ENCODE assay signal across 27 cellular contexts in the genomic region with DNA sequence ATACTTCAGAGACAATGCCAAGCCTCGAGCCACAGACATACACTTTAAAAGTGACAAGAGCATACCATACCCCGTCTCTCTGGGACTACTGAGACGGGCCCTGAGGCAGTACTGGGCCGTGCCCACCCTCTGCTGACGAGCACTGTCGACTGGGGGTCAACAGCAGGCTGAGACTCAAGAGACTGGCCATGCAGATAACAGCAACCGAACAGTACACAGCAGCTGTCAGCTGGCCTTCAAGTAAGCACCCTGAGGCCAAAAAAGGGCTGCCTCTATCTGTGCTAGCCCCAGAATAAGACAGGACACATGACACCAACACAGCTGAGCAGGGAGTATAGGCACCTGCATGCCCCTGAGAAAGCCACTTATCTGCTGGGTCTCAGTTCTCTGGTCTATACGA. TPM values are rescaled to one million over a fixed set of nuclear protein-coding genes. Genes with fewer than 3 reads are reported as not detected.
DNase-seq lines count a peak whose midpoint lies in the region; ATAC-seq, FAIRE-seq and TF ChIP-seq lines count a peak whose summit lies in the region.
"Had no signal": no experiment of that assay in that cellular context is flagged by ENCODE, and none has a peak within 500 bp of the region (broad histone marks: within the 10 kb centered on the region; RNA-seq: fewer than 3 reads in every experiment).

No MANE protein-coding gene starts in this region.

- TF ChIP-seq CTCF in K562 (IDR thresholded peaks at IDR 0.05 in 2 of 3, conservative IDR thresholded peaks at IDR 0.05 in 1 of 3; ENCODE audit: insufficient read depth in 2 of 3, low read depth in 1 of 3, low read length in 3 of 3) (no peak), psoas muscle (IDR thresholded peaks at IDR 0.05) (no peak), HFFc6 (IDR thresholded peaks at IDR 0.05) (no peak)

- H4K20me1 ChIP-seq in K562 (replicated peaks; ENCODE audit: control insufficient read depth, insufficient read depth, low read length), result peaks cover 9% of the 10 kb centered on the region; the same call in 1 of the 2 replicates

- WGBS in K562 (ENCODE audit: insufficient coverage, low coverage, missing lambda C conversion rate), result 51% methylated on average over 8 of the region's 8 CpGs
- WGBS in psoas muscle, 3 donors, result 28 to 37% (median 36%) methylated on average over 8 of the region's 8 CpGs

- DNase-seq in K562 (ENCODE audit: extremely low read depth in 1 of 4, low spot score in 3 of 4) (no peak), Right ventricle myocardium superior (no peak), left ventricle myocardium superior (no peak), psoas muscle (no peak), HFFc6 (no peak)
- DNase-seq in stimulated activated CD8-positive, alpha-beta memory T cell treated with anti-CD3 and anti-CD28 coated beads, Interleukin-4, amount 100 ng/mL, for 48 hours, result no peak
- DNase-seq: AML-193; CD4-positive, alpha-beta T cell; Kasumi-1; MV-4-11; NCI-H1105; NCI-H146; NCI-H1930; NCI-H446; NCI-H524 treated with DMSO at 0.1 percent for 48 hours; NCI-H82; NK-92 treated with Interleukin-12 subunit alpha and Interleukin-12 subunit beta, amount 100 ng/mL, for 24 hours; PC-9; SHP77 had no signal

- no TSS peak for BruUV-seq in K562 (replicated peaks; lab: Mats Ljungman, UMichigan)

- intact Hi-C loops in K562 (cut with micrococcal nuclease) (no loop called here), Right ventricle myocardium superior (cut with DNase I) (no loop called here), left ventricle myocardium superior (cut with micrococcal nuclease) (no loop called here), psoas muscle (cut with DNase I) (no loop called here)

- TF ChIP-seq POLR2A in K562 (conservative IDR thresholded peaks at IDR 0.05), result no peak

- peaks cover 8% of the 10 kb centered on the region for H3K36me3 Mint-ChIP-seq in HFFc6 (ENCODE audit: low read depth)

- H3K9me1 ChIP-seq in K562 (ENCODE audit: control insufficient read depth, insufficient read depth, low read length), result no peaks in the 10 kb centered on the region

- no peak for FAIRE-seq in K562 (lab: Jason Lieb, UNC)
- FAIRE-seq: A549, D721Med, G401.6, H54, HepG2 had no signal

- H3K27me3 Mint-ChIP-seq in HFFc6 (ENCODE audit: insufficient read depth), result no peaks in the 10 kb centered on the region
- H3K27me3 Mint-ChIP-seq: CD4-positive, alpha-beta T cell had no signal

- H3K4me3 ChIP-seq in K562, result no peak overlapping the region
- H3K4me3 ChIP-seq in psoas muscle, result no peak overlapping the region
- H3K4me3 ChIP-seq: A549; BLaER1 treated with 17β-estradiol and CSF1 and Interleukin-3, amounts not matched to agents 10 nM and 100 nM; PC-9 had no signal

- no peaks in the 10 kb centered on the region for H3K27me3 ChIP-seq in K562 (ENCODE audit: control insufficient read depth in 2 of 2, insufficient read depth in 2 of 2, low read length in 2 of 2)
- H3K27me3 ChIP-seq in psoas muscle (ENCODE audit: insufficient read depth in 3 of 3, low read length in 2 of 3), result no peaks in the 10 kb centered on the region
- H3K27me3 ChIP-seq: BLaER1 treated with 17β-estradiol and CSF1 and Interleukin-3, amounts not matched to agents 10 nM and 100 nM had no signal

- H3K27ac ChIP-seq in K562 (ENCODE audit: extremely low read depth, low read depth, low read length), result no peak overlapping the region
- H3K27ac ChIP-seq in psoas muscle, result peak overlapping the region; percentile 80
- H3K27ac ChIP-seq: A549; BLaER1 treated with 17β-estradiol and CSF1 and Interleukin-3, amounts not matched to agents 10 nM and 100 nM; PC-9 had no signal

- no peak for TF ChIP-seq EP300 in K562 (IDR thresholded peaks at IDR 0.05; ENCODE audit: low read length)

- CTCF ChIA-PET in K562 (lab: Yijun Ruan, JAX; ENCODE audit: low intra/inter-chr PET ratio), result no interaction called here

- no peak overlapping the region for H3K4me2 ChIP-seq in K562 (ENCODE audit: insufficient read depth, low read length)
- H3K4me2 ChIP-seq: A549; BLaER1 treated with 17β-estradiol and CSF1 and Interleukin-3, amounts not matched to agents 10 nM and 100 nM; PC-9 had no signal

- H3K4me1 ChIP-seq in K562 (replicated peaks in 1 of 2; ENCODE audit: control insufficient read depth in 2 of 2, insufficient read depth in 2 of 2, low read length in 2 of 2) (no peaks in the 10 kb centered on the region), psoas muscle (peaks cover 41% of the 10 kb centered on the region)
- H3K4me1 ChIP-seq: A549 had no signal

- no peak overlapping the region for H3K4me3 Mint-ChIP-seq in HFFc6
- H3K4me3 Mint-ChIP-seq: CD4-positive, alpha-beta T cell had no signal

- no peak overlapping the region for H2AFZ ChIP-seq in K562 (ENCODE audit: low read depth, low read length)
- H2AFZ ChIP-seq: PC-9 had no signal

- POLR2A ChIA-PET in K562 (lab: Yijun Ruan, JAX), result interaction anchor here (1.5 kb wide), 1 partner anchor 9 kb away, joined by 4 read pairs; no protein-coding TSS in a partner anchor

- peaks cover 47% of the 10 kb centered on the region; the same call in 2 of the 3 replicates for H3K36me3 ChIP-seq in K562 (ENCODE audit: control insufficient read depth, insufficient read depth, low read length)
- H3K36me3 ChIP-seq in psoas muscle (ENCODE audit: insufficient read depth in 1 of 2, low read depth in 1 of 2), result peaks cover 0 to 58% of the 10 kb centered on the region in 2 donors

- TF ChIP-seq RAD21 in K562 (CRISPR knock-in tag; conservative IDR thresholded peaks at IDR 0.05 in 1 of 2, IDR thresholded peaks at IDR 0.05 in 1 of 2), result no peak

- no peaks in the 10 kb centered on the region for H3K9me3 Mint-ChIP-seq in HFFc6
- H3K9me3 Mint-ChIP-seq: CD4-positive, alpha-beta T cell had no signal

- H3K9me3 ChIP-seq in K562 (replicated peaks; ENCODE audit: control insufficient read depth, insufficient read depth, low read depth, low read length) (no peaks in the 10 kb centered on the region), psoas muscle (no peaks in the 10 kb centered on the region)
- H3K9me3 ChIP-seq: A549; BLaER1 treated with 17β-estradiol and CSF1 and Interleukin-3, amounts not matched to agents 10 nM and 100 nM had no signal

- no peaks in the 10 kb centered on the region; the same call in 1 of the 2 replicates for H3K4me1 Mint-ChIP-seq in HFFc6 (ENCODE audit: low read depth)

- no peaks in the 10 kb centered on the region for H3K79me2 ChIP-seq in K562 (ENCODE audit: control insufficient read depth, insufficient read depth, low read length)

- in situ Hi-C loops in K562 (cut with MboI), result no loop called here

- no peak overlapping the region for H3K27ac Mint-ChIP-seq in HFFc6
- H3K27ac Mint-ChIP-seq: CD4-positive, alpha-beta T cell had no signal

- ATAC-seq in K562, result no peak
- ATAC-seq in Right ventricle myocardium superior (ENCODE audit: poor library complexity), result peak; percentile 88
- ATAC-seq in left ventricle myocardium superior, result peak; percentile 92
- peak; percentile 71 to 86 (median 82) for ATAC-seq in psoas muscle
- ATAC-seq in GM21723 (IDR thresholded peaks at IDR 0.05; ENCODE audit: unreplicated experiment), result no peak
- ATAC-seq: A549, HepG2 had no signal

- H3K9ac ChIP-seq in K562 (ENCODE audit: insufficient read depth in 1 of 2, low read depth in 2 of 2, low read length in 2 of 2), result peak overlapping the region in 1 of 2 experiments; percentile 72; a peak in 1 of 4 replicates
- H3K9ac ChIP-seq: BLaER1 treated with 17β-estradiol and CSF1 and Interleukin-3, amounts not matched to agents 10 nM and 100 nM had no signal

RNA-seq across cellular contexts. Expression of gene TMEM121B, which starts 18.9 kb away (rescaled TPM):
- 0.09 TPM in 1 of 2 replicates, not detected in the other for total RNA-seq in K562 (2011; cell fraction: chromatin; rRNA removed; ENCODE audit: low replicate concordance)
- under 0.01 TPM in 1 of 2 replicates, not detected in the other for total RNA-seq in K562 (2011; cell fraction: nucleolus; rRNA removed)
- 0.38 TPM in 1 of 2 replicates, not detected in the other for total RNA-seq in K562 (2011; cell fraction: nucleoplasm; rRNA removed)
- total RNA-seq in K562 (2014; rRNA removed), result 0.04 TPM in 1 of 2 replicates, not detected in the other
- total RNA-seq in K562 (2014; rRNA removed; fragmentation: Illumina TruSeq; extraction: Trizol), result 0.03 TPM in 1 of 2 replicates, not detected in the other
- not detected in 2 replicates for total RNA-seq in K562 (2015; rRNA removed; fragmentation: Illumina TruSeq; extraction: Trizol)
- 0.07 TPM in 2 replicates for total RNA-seq in K562 (2021)
- polyA plus RNA-seq in K562 (2011; rRNA removed), result not detected in 2 replicates
- polyA plus RNA-seq in K562 (2011; cell fraction: cytosol; rRNA removed), result not detected in 2 replicates
- 0.03 TPM in 2 replicates for polyA plus RNA-seq in K562 (2011; cell fraction: nucleus; rRNA removed)
- 0.04 TPM in 1 of 2 replicates, not detected in the other for polyA plus RNA-seq in K562 (2012)
- polyA plus RNA-seq in K562 (2014; fragmentation: Illumina TruSeq; extraction: Trizol), result 0.03 TPM in 1 of 2 replicates, not detected in the other
- polyA plus RNA-seq in K562 (2014; fragmentation: Nextera tagmentation; extraction: Ambion mirVana), result under 1 TPM in 1 of 2 experiments, not detected in 1; 0.03 TPM
- polyA plus RNA-seq in K562 (2014; rRNA removed), result not detected in 2 replicates
- not detected in 2 replicates for polyA minus RNA-seq in K562 (2011; rRNA and poly(A)+ RNA removed)
- polyA minus RNA-seq in K562 (2011; cell fraction: cytosol; rRNA and poly(A)+ RNA removed), result not detected in 2 replicates
- not detected in 2 replicates for polyA minus RNA-seq in K562 (2011; cell fraction: nucleus; rRNA and poly(A)+ RNA removed)
- 1.9 TPM for total RNA-seq in Right ventricle myocardium superior
- total RNA-seq in left ventricle myocardium superior, result 1.7 TPM
- total RNA-seq in psoas muscle, result under 1 TPM; 0.28 to 0.80 (median 0.64) TPM
- polyA plus RNA-seq in psoas muscle, result under 1 TPM; 0.03 to 0.14 (median 0.09) TPM
- under 1 TPM; 0.05 to 0.11 (median 0.07) TPM for total RNA-seq in HFFc6 (2021; fragmentation: NEBNext Ultra II Directional; extraction: Animal tissue kit (Norgen Biotek cat#: 25700))
- total RNA-seq: HepG2, PC-9, RPMI7951 had no signal
- polyA plus RNA-seq: HepG2 had no signal

RNA-seq across cellular contexts. Expression of gene HDHD5, which starts 19.1 kb away (rescaled TPM):
- 12.3 and 28.7 TPM in 2 replicates for total RNA-seq in K562 (2011; cell fraction: chromatin; rRNA removed; ENCODE audit: low replicate concordance)
- total RNA-seq in K562 (2011; cell fraction: nucleolus; rRNA removed), result 34.5 and 34.7 TPM in 2 replicates
- total RNA-seq in K562 (2011; cell fraction: nucleoplasm; rRNA removed), result 23.5 and 27.0 TPM in 2 replicates
- 36.6 and 44.2 TPM in 2 replicates for total RNA-seq in K562 (2014; rRNA removed)
- 11.5 and 14.4 TPM in 2 replicates for total RNA-seq in K562 (2014; rRNA removed; fragmentation: Illumina TruSeq; extraction: Trizol)
- 20.1 and 22.0 TPM in 2 replicates for total RNA-seq in K562 (2015; rRNA removed; fragmentation: Illumina TruSeq; extraction: Trizol)
- total RNA-seq in K562 (2021), result 29.7 and 32.2 TPM in 2 replicates
- 23.1 and 28.7 TPM in 2 replicates for polyA plus RNA-seq in K562 (2011; rRNA removed)
- 37.2 and 54.8 TPM in 2 replicates for polyA plus RNA-seq in K562 (2011; cell fraction: cytosol; rRNA removed)
- 27.3 and 34.3 TPM in 2 replicates for polyA plus RNA-seq in K562 (2011; cell fraction: nucleus; rRNA removed)
- 15.1 and 22.1 TPM in 2 replicates for polyA plus RNA-seq in K562 (2012)
- polyA plus RNA-seq in K562 (2014; fragmentation: Illumina TruSeq; extraction: Trizol), result 24.2 and 26.8 TPM in 2 replicates
- 1 to 10 TPM; 1.6 to 2.3 TPM for polyA plus RNA-seq in K562 (2014; fragmentation: Nextera tagmentation; extraction: Ambion mirVana)
- 33.9 and 40.0 TPM in 2 replicates for polyA plus RNA-seq in K562 (2014; rRNA removed)
- polyA minus RNA-seq in K562 (2011; rRNA and poly(A)+ RNA removed), result 8.1 and 15.6 TPM in 2 replicates
- polyA minus RNA-seq in K562 (2011; cell fraction: cytosol; rRNA and poly(A)+ RNA removed), result 13.9 and 15.7 TPM in 2 replicates
- 12.2 and 12.3 TPM in 2 replicates for polyA minus RNA-seq in K562 (2011; cell fraction: nucleus; rRNA and poly(A)+ RNA removed)
- total RNA-seq in Right ventricle myocardium superior, result 59.8 TPM
- 63.8 TPM for total RNA-seq in left ventricle myocardium superior
- 10 to 100 TPM; 24.6 to 46.7 (median 28.9) TPM for total RNA-seq in psoas muscle
- 10 to 100 TPM; 33.9 to 68.3 (median 37.4) TPM for polyA plus RNA-seq in psoas muscle
- 10 to 100 TPM; 15.3 to 23.5 (median 16.8) TPM for total RNA-seq in HFFc6 (2021; fragmentation: NEBNext Ultra II Directional; extraction: Animal tissue kit (Norgen Biotek cat#: 25700))
- total RNA-seq: HepG2 had no signal
- polyA plus RNA-seq: HepG2 had no signal

RNA-seq across cellular contexts. Expression of gene IL17RA, which starts 55.2 kb away (rescaled TPM):
- 18.2 and 21.4 TPM in 2 replicates for total RNA-seq in K562 (2011; cell fraction: chromatin; rRNA removed; ENCODE audit: low replicate concordance)
- 21.4 and 22.8 TPM in 2 replicates for total RNA-seq in K562 (2011; cell fraction: nucleolus; rRNA removed)
- total RNA-seq in K562 (2011; cell fraction: nucleoplasm; rRNA removed), result 21.7 and 23.7 TPM in 2 replicates
- total RNA-seq in K562 (2014; rRNA removed) (4.4 and 6.6 TPM in 2 replicates), K562 (2014; rRNA removed; fragmentation: Illumina TruSeq; extraction: Trizol) (2.1 and 2.8 TPM in 2 replicates), K562 (2015; rRNA removed; fragmentation: Illumina TruSeq; extraction: Trizol) (3.7 and 4.1 TPM in 2 replicates), K562 (2021) (11.4 and 11.8 TPM in 2 replicates), Right ventricle myocardium superior (7.5 TPM), left ventricle myocardium superior (10.1 TPM), psoas muscle (1 to 10 TPM; 2.9 to 3.7 (median 3.3) TPM)
- polyA plus RNA-seq in K562 (2011; rRNA removed) (6.5 and 7.2 TPM in 2 replicates), K562 (2014; fragmentation: Illumina TruSeq; extraction: Trizol) (3.1 and 3.8 TPM in 2 replicates), K562 (2014; fragmentation: Nextera tagmentation; extraction: Ambion mirVana) (under 1 TPM; 0.17 to 0.21 TPM), K562 (2014; rRNA removed) (5.7 and 6.9 TPM in 2 replicates), psoas muscle (1 to 10 TPM in 1 of 3 donors, under 1 TPM in 2; 0.93 to 1.8 (median 0.97) TPM)
- 5.1 and 11.4 TPM in 2 replicates for polyA plus RNA-seq in K562 (2011; cell fraction: cytosol; rRNA removed)
- 8.8 and 13.0 TPM in 2 replicates for polyA plus RNA-seq in K562 (2011; cell fraction: nucleus; rRNA removed)
- 5.1 and 7.5 TPM in 2 replicates for polyA plus RNA-seq in K562 (2012)
- 5.4 and 6.7 TPM in 2 replicates for polyA minus RNA-seq in K562 (2011; rRNA and poly(A)+ RNA removed)
- 3.1 and 4.1 TPM in 2 replicates for polyA minus RNA-seq in K562 (2011; cell fraction: cytosol; rRNA and poly(A)+ RNA removed)
- polyA minus RNA-seq in K562 (2011; cell fraction: nucleus; rRNA and poly(A)+ RNA removed), result 7.7 and 10.1 TPM in 2 replicates
- 10 to 100 TPM; 10.5 to 14.4 (median 13.7) TPM for total RNA-seq in HFFc6 (2021; fragmentation: NEBNext Ultra II Directional; extraction: Animal tissue kit (Norgen Biotek cat#: 25700))

Comparison
In these comparisons a context has a peak if more than half of its experiments do, and no peak if none do; other contexts are left out.
1. ATAC-seq: peak in Right ventricle myocardium superior (single experiment), left ventricle myocardium superior (single experiment) and psoas muscle (4 of 4); none in K562 (single experiment) and GM21723 (single experiment).